16 cellular contexts compared by ENCODE assay signal in the genomic region with DNA sequence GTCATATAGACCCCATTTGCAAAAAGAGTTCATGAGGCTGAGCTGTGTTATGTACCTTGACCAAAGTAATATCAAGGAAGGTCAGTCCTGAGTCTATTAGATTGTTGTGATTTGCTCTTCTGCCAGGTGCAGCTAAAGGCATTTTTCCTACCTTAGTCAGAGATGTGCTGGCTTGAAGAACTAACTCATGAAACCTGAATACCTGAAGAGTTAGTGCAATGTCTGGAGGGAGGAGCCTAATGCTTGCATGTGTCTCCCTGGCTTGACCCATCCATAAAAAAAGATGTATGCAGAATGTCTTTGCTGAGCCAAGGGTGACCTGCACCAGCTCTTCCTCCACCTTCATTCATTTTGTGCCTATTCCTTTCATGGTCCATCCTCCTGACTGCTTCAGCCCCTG.
A peak's percentile ranks its signal among the peaks of the same experiment; 100 is the strongest.
DNase-seq lines count a peak whose midpoint lies in the region; ATAC-seq and TF ChIP-seq lines count a peak whose summit lies in the region.
"Had no signal": no experiment of that assay in that cellular context is flagged by ENCODE, and none has a peak within 500 bp of the region (broad histone marks: within the 10 kb centered on the region; RNA-seq: fewer than 3 reads in every experiment).

No MANE protein-coding gene starts in this region.

- H3K9ac ChIP-seq in mesendoderm (ENCODE audit: low read length), result no peak overlapping the region
- H3K9ac ChIP-seq: BLaER1 treated with 17β-estradiol and CSF1 and Interleukin-3, amounts not matched to agents 10 nM and 100 nM had no signal

- no peak overlapping the region for H2BK15ac ChIP-seq in mesendoderm (replicated peaks; ENCODE audit: low read depth)

- CTCF ChIA-PET in activated CD4-positive, alpha-beta T cell treated with anti-CD3 and anti-CD28 coated beads for 36 hours (lab: Charles Lee), result no interaction called here

- H3K56ac ChIP-seq in mesendoderm (ENCODE audit: low read length), result no peak overlapping the region

- peaks cover 3% of the 10 kb centered on the region for H3K4me1 ChIP-seq in RWPE2 (ENCODE audit: insufficient read depth, poor library complexity, severe bottlenecking)
- peaks cover 6% of the 10 kb centered on the region for H3K4me1 ChIP-seq in foreskin keratinocyte
- H3K4me1 ChIP-seq in mesendoderm (ENCODE audit: control insufficient read depth, low read depth, low read length), result no peaks in the 10 kb centered on the region
- no peaks in the 10 kb centered on the region for H3K4me1 ChIP-seq in spleen
- H3K4me1 ChIP-seq: HAP-1 had no signal

- H3K36me3 ChIP-seq in RWPE2 (ENCODE audit: low read depth) (no peaks in the 10 kb centered on the region), mesendoderm (ENCODE audit: control insufficient read depth, insufficient read depth, low read length) (no peaks in the 10 kb centered on the region), spleen (no peaks in the 10 kb centered on the region)
- H3K36me3 ChIP-seq: BLaER1 treated with 17β-estradiol and CSF1 and Interleukin-3, amounts not matched to agents 10 nM and 100 nM; HAP-1 had no signal

- H3K4me3 Mint-ChIP-seq in activated CD4-positive, alpha-beta T cell treated with anti-CD3 and anti-CD28 coated beads for 36 hours, result no peak overlapping the region
- H3K4me3 Mint-ChIP-seq: CD4-positive, CD25-positive, alpha-beta regulatory T cell; GM23338 had no signal

- H3K4ac ChIP-seq in mesendoderm (ENCODE audit: low read depth, low read length), result no peak overlapping the region

- H3K36me3 Mint-ChIP-seq in activated CD4-positive, alpha-beta T cell treated with anti-CD3 and anti-CD28 coated beads for 36 hours (ENCODE audit: low read depth), result no peaks in the 10 kb centered on the region
- H3K36me3 Mint-ChIP-seq: CD4-positive, CD25-positive, alpha-beta regulatory T cell had no signal

- no peaks in the 10 kb centered on the region for H3K9me3 ChIP-seq in RWPE2 (ENCODE audit: severe bottlenecking)
- no peaks in the 10 kb centered on the region for H3K9me3 ChIP-seq in spleen
- H3K9me3 ChIP-seq: BLaER1 treated with 17β-estradiol and CSF1 and Interleukin-3, amounts not matched to agents 10 nM and 100 nM; HAP-1 had no signal

- no peak overlapping the region for H3K4me2 ChIP-seq in mesendoderm (ENCODE audit: low read length)
- H3K4me2 ChIP-seq: BLaER1 treated with 17β-estradiol and CSF1 and Interleukin-3, amounts not matched to agents 10 nM and 100 nM; GM23338 had no signal

- H3K4me3 ChIP-seq in RWPE2 (ENCODE audit: severe bottlenecking) (no peak overlapping the region), mesendoderm (ENCODE audit: low read length) (no peak overlapping the region), spleen (no peak overlapping the region)
- H3K4me3 ChIP-seq: BLaER1 treated with 17β-estradiol and CSF1 and Interleukin-3, amounts not matched to agents 10 nM and 100 nM; GM23338; HAP-1 had no signal

- H3K4me1 Mint-ChIP-seq in activated CD4-positive, alpha-beta T cell treated with anti-CD3 and anti-CD28 coated beads for 36 hours, result no peaks in the 10 kb centered on the region
- H3K4me1 Mint-ChIP-seq: CD4-positive, CD25-positive, alpha-beta regulatory T cell had no signal

- H3K18ac ChIP-seq in mesendoderm (ENCODE audit: low read length), result no peak overlapping the region

- POLR2A ChIA-PET in activated CD4-positive, alpha-beta T cell treated with anti-CD3 and anti-CD28 coated beads for 36 hours (lab: Charles Lee), result no interaction called here

- no peak overlapping the region for H2BK120ac ChIP-seq in mesendoderm (ENCODE audit: low read depth, low read length)

- no peak overlapping the region for H2BK5ac ChIP-seq in mesendoderm (ENCODE audit: low read length)

- DNase-seq in LoVo (ENCODE audit: low spot score), result peak; percentile 17
- no peak for DNase-seq in RWPE2 (ENCODE audit: low spot score)
- peak; percentile 76 to 93 for DNase-seq in foreskin keratinocyte
- DNase-seq in mesendoderm, result peak; percentile 8
- no peak for DNase-seq in activated CD4-positive, alpha-beta T cell treated with anti-CD3 and anti-CD28 coated beads for 36 hours
- no peak for DNase-seq in spleen
- DNase-seq: ACHN; CD4-positive, CD25-positive, alpha-beta regulatory T cell; DMS53; GF-D8 had no signal

- H3K9me3 Mint-ChIP-seq in activated CD4-positive, alpha-beta T cell treated with anti-CD3 and anti-CD28 coated beads for 36 hours (ENCODE audit: low read depth), result peaks cover 2% of the 10 kb centered on the region
- H3K9me3 Mint-ChIP-seq: GM23338 had no signal

- no peak overlapping the region for H2AK5ac ChIP-seq in mesendoderm (ENCODE audit: low read length)

- TF ChIP-seq POLR2A in spleen (IDR thresholded peaks at IDR 0.05), result no peak

- TF ChIP-seq CTCF in RWPE2 (IDR thresholded peaks at IDR 0.05; ENCODE audit: poor library complexity, severe bottlenecking), result no peak
- no peak for TF ChIP-seq CTCF in foreskin keratinocyte (conservative IDR thresholded peaks at IDR 0.05)
- TF ChIP-seq CTCF in spleen (IDR thresholded peaks at IDR 0.05 in 8 of 11, conservative IDR thresholded peaks at IDR 0.05 in 3 of 11), result no peak

- no peak overlapping the region for H4K5ac ChIP-seq in mesendoderm (ENCODE audit: low read length)

- no peaks in the 10 kb centered on the region for H3K27me3 ChIP-seq in RWPE2 (ENCODE audit: insufficient read depth, poor library complexity, severe bottlenecking)
- no peaks in the 10 kb centered on the region for H3K27me3 ChIP-seq in foreskin keratinocyte
- H3K27me3 ChIP-seq in mesendoderm (ENCODE audit: insufficient read depth, low read length, poor library complexity), result no peaks in the 10 kb centered on the region
- H3K27me3 ChIP-seq in spleen (replicated peaks in 1 of 7), result no peaks in the 10 kb centered on the region

- no peak overlapping the region for H3K27ac Mint-ChIP-seq in activated CD4-positive, alpha-beta T cell treated with anti-CD3 and anti-CD28 coated beads for 36 hours
- H3K27ac Mint-ChIP-seq: CD4-positive, CD25-positive, alpha-beta regulatory T cell; GM23338 had no signal

- no peak overlapping the region for H3K27ac ChIP-seq in RWPE2 (ENCODE audit: poor library complexity, severe bottlenecking)
- H3K27ac ChIP-seq in foreskin keratinocyte, result no peak overlapping the region
- H3K27ac ChIP-seq in mesendoderm (ENCODE audit: low read depth, low read length), result no peak overlapping the region
- H3K27ac ChIP-seq in spleen, result no peak overlapping the region
- H3K27ac ChIP-seq: BLaER1 treated with 17β-estradiol and CSF1 and Interleukin-3, amounts not matched to agents 10 nM and 100 nM had no signal

- H3K27me3 Mint-ChIP-seq in activated CD4-positive, alpha-beta T cell treated with anti-CD3 and anti-CD28 coated beads for 36 hours, result no peaks in the 10 kb centered on the region
- H3K27me3 Mint-ChIP-seq: CD4-positive, CD25-positive, alpha-beta regulatory T cell had no signal

- no peak overlapping the region for H3K23ac ChIP-seq in mesendoderm (ENCODE audit: low read length)

- no peaks in the 10 kb centered on the region for H3K79me1 ChIP-seq in mesendoderm (ENCODE audit: low read length)

- intact Hi-C loops in activated CD4-positive, alpha-beta T cell treated with anti-CD3 and anti-CD28 coated beads for 36 hours (cut with DNase I, micrococcal nuclease), result no loop called here
- intact Hi-C loops in spleen (cut with DNase I; ENCODE audit: low total_unique reads), result no loop called here

- ATAC-seq in RWPE2 (ENCODE audit: low read depth) (peak; percentile 100), foreskin keratinocyte (peak; percentile 100), GM18873 (IDR thresholded peaks at IDR 0.05; ENCODE audit: low FRiP score, unreplicated experiment) (no peak), GM21367 (IDR thresholded peaks at IDR 0.05; ENCODE audit: unreplicated experiment) (no peak)
- no peak for ATAC-seq in activated CD4-positive, alpha-beta T cell treated with anti-CD3 and anti-CD28 coated beads for 36 hours
- ATAC-seq: GM23338, HepG2 had no signal

- no peaks in the 10 kb centered on the region for H3K79me2 ChIP-seq in mesendoderm (ENCODE audit: control insufficient read depth, insufficient read depth, low read length)

- H4K8ac ChIP-seq in mesendoderm (ENCODE audit: low read depth, low read length), result no peak overlapping the region

Comparison
In these comparisons a context has a peak if more than half of its experiments do, and no peak if none do; other contexts are left out.
1. DNase-seq: peak in LoVo (single experiment), foreskin keratinocyte (2 of 2) and mesendoderm (single experiment); none in RWPE2 (single experiment), activated CD4-positive, alpha-beta T cell treated with anti-CD3 and anti-CD28 coated beads for 36 hours (single experiment) and spleen (single experiment).
2. ATAC-seq: peak in RWPE2 (single experiment) and foreskin keratinocyte (single experiment); none in GM18873 (single experiment), activated CD4-positive, alpha-beta T cell treated with anti-CD3 and anti-CD28 coated beads for 36 hours (single experiment) and GM21367 (single experiment).